In genomic region chr14:81427348-81428058, GRCh38 we compare ENCODE assay signal across 1 cellular context.
TF ChIP-seq lines count a peak whose summit lies in the region.

No MANE protein-coding gene starts in this region.

TF ChIP-seq in K562, 482 proteins besides CTCF, POLR2A, EP300 and RAD21 (continued from another document and continues in another):
- TF ChIP-seq CEBPG (CRISPR knock-in tag; IDR thresholded peaks at IDR 0.05), result no peak
- no peak for TF ChIP-seq CEBPG (tag; conservative IDR thresholded peaks at IDR 0.05 in 1 of 2, IDR thresholded peaks at IDR 0.05 in 1 of 2)
- no peak for TF ChIP-seq TCF7L2 (IDR thresholded peaks at IDR 0.05; ENCODE audit: low read depth, low read length)
- TF ChIP-seq ZBTB9 (CRISPR knock-in tag; IDR thresholded peaks at IDR 0.05), result no peak
- no peak for TF ChIP-seq ZNF174 (CRISPR knock-in tag; IDR thresholded peaks at IDR 0.05)
- no peak for TF ChIP-seq BRF2 (IDR thresholded peaks at IDR 0.05; ENCODE audit: borderline replicate concordance, insufficient read depth, insufficient read length)
- TF ChIP-seq KAT2B (IDR thresholded peaks at IDR 0.05; ENCODE audit: low read depth, low read length), result no peak
- TF ChIP-seq ZNF584 (CRISPR knock-in tag; IDR thresholded peaks at IDR 0.05; ENCODE audit: low read depth), result no peak
- 0 out of 2 replicates have a peak, but pooled peaks have one; percentile 43 for TF ChIP-seq ETS1 (conservative IDR thresholded peaks at IDR 0.05; ENCODE audit: control insufficient read depth, low read depth, low read length)
- TF ChIP-seq CEBPZ (IDR thresholded peaks at IDR 0.05; ENCODE audit: borderline replicate concordance, low read depth, low read length), result no peak
- TF ChIP-seq SRSF1 (IDR thresholded peaks at IDR 0.05; ENCODE audit: low read depth, low read length), result no peak
- TF ChIP-seq SMAD2 (IDR thresholded peaks at IDR 0.05; ENCODE audit: low read depth, low read length), result no peak
- no peak for TF ChIP-seq ZFP1 (CRISPR knock-in tag; IDR thresholded peaks at IDR 0.05)
- no peak for TF ChIP-seq ZSCAN32 (CRISPR knock-in tag; IDR thresholded peaks at IDR 0.05)
- peak; percentile 47 for TF ChIP-seq ZNF592 (IDR thresholded peaks at IDR 0.05)
- TF ChIP-seq SIRT6 (IDR thresholded peaks at IDR 0.05; ENCODE audit: low read depth, low read length), result no peak
- no peak for TF ChIP-seq ZNF717 (CRISPR knock-in tag; IDR thresholded peaks at IDR 0.05)
- TF ChIP-seq NCOR1 (IDR thresholded peaks at IDR 0.05), result peak; percentile 70
- no peak for TF ChIP-seq RERE (CRISPR knock-in tag; IDR thresholded peaks at IDR 0.05; ENCODE audit: borderline replicate concordance)
- no peak for TF ChIP-seq SNRNP70 (optimal IDR thresholded peaks at IDR 0.05; ENCODE audit: low read depth, low read length)
- peak; percentile 16 for TF ChIP-seq SAP30 (IDR thresholded peaks at IDR 0.05; ENCODE audit: borderline replicate concordance, insufficient read depth, low read depth, low read length, poor library complexity, severe bottlenecking)
- TF ChIP-seq TCF3 (CRISPR knock-in tag; IDR thresholded peaks at IDR 0.05), result peak; percentile 73
- no peak for TF ChIP-seq XRCC4 (IDR thresholded peaks at IDR 0.05; ENCODE audit: extremely low read depth, insufficient read depth, insufficient read length)
- no peak for TF ChIP-seq DNMT1 (IDR thresholded peaks at IDR 0.05)
- TF ChIP-seq CCAR2 (IDR thresholded peaks at IDR 0.05; ENCODE audit: low read depth, low read length), result no peak
- no peak for TF ChIP-seq ZNF23 (CRISPR knock-in tag; IDR thresholded peaks at IDR 0.05)
- TF ChIP-seq CBFA2T3 (IDR thresholded peaks at IDR 0.05), result peak; percentile 89
- 0 out of 2 replicates have a peak, but pooled peaks have one; percentile 59 for TF ChIP-seq JUN (IDR thresholded peaks at IDR 0.05; ENCODE audit: borderline replicate concordance, low read depth, low read length)
- no peak for TF ChIP-seq JUN (CRISPR knock-in tag; IDR thresholded peaks at IDR 0.05; ENCODE audit: borderline replicate concordance)
- TF ChIP-seq HINFP (tag; conservative IDR thresholded peaks at IDR 0.05; ENCODE audit: low read depth), result no peak
- TF ChIP-seq THRB (CRISPR knock-in tag; conservative IDR thresholded peaks at IDR 0.05), result no peak
- no peak for TF ChIP-seq PCBP1 (IDR thresholded peaks at IDR 0.05; ENCODE audit: low read depth, low read length, poor library complexity, severe bottlenecking)
- TF ChIP-seq ELF4 (CRISPR knock-in tag; IDR thresholded peaks at IDR 0.05), result no peak
- TF ChIP-seq SMARCB1 (IDR thresholded peaks at IDR 0.05; ENCODE audit: insufficient read length, low read depth), result peak; percentile 90
- no peak for TF ChIP-seq ZNF24 (IDR thresholded peaks at IDR 0.05)
- TF ChIP-seq CHCHD3 (CRISPR knock-in tag; IDR thresholded peaks at IDR 0.05), result no peak
- TF ChIP-seq HIVEP1 (CRISPR knock-in tag; IDR thresholded peaks at IDR 0.05), result no peak
- no peak for TF ChIP-seq USF2 (CRISPR knock-in tag; IDR thresholded peaks at IDR 0.05)
